11 cellular contexts compared by ENCODE assay signal in the genomic region with DNA sequence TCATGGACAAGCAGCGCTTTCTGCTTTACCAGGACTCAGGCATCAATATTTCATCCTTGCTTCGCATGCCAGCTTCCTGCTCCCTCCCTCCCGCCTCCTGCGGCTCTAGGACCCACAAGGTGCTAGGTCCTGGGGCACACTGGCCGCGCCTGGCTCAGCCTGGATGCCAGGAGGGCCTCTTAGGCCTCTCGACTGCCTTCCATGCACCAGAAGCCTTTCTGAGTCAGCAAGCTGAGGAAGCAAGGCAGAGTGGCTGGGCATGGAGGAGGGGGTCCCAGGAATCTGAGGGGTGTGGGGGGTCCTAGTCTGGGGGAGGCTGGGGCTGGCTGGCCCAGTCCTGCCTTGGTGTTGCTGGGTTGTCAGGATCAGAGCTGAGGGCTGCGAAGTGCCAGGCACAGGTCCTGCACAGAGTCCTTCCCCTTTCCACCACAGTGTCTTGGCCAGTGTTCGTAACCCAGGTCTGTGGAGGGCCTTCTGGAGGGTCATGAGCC.
"Had no signal": no experiment of that assay in that cellular context is flagged by ENCODE, and none has a peak within 500 bp of the region (broad histone marks: within the 10 kb centered on the region; RNA-seq: fewer than 3 reads in every experiment).

No MANE protein-coding gene starts in this region.

- H3K9me3 ChIP-seq: colonic mucosa, mucosa of descending colon, thyroid gland had no signal

- H3K4me3 ChIP-seq: colonic mucosa, mucosa of descending colon, SK-N-MC, thyroid gland had no signal

- H3K27me3 ChIP-seq: colonic mucosa, thyroid gland had no signal

- H3K4me1 ChIP-seq: colonic mucosa had no signal

- DNase-seq: caudate nucleus; colonic mucosa; effector CD4-positive, alpha-beta T cell; foreskin fibroblast; mucosa of descending colon; nucleus accumbens; stimulated activated CD4-positive, alpha-beta T cell treated with anti-CD3 and anti-CD28 coated beads, Interleukin-2, amount 100 ng/mL, for 48 hours; thyroid gland had no signal

- H3K27ac ChIP-seq: colonic mucosa, SK-N-MC, thyroid gland had no signal

- ATAC-seq: mucosa of descending colon; naive thymus-derived CD4-positive, alpha-beta T cell; stimulated activated memory B cell treated with anti-CD40 and anti-IgM and Interleukin-4, amounts not matched to agents 10 μg/mL and 1 μg/mL and 100 μg/mL, for 72 hours had no signal

- H3K36me3 ChIP-seq: colonic mucosa, thyroid gland had no signal
